Comparison of ENCODE assay signal across 31 cellular contexts in genomic region chr3:131988209-131988608, GRCh38. TPM values are rescaled to one million over a fixed set of nuclear protein-coding genes. Genes with fewer than 3 reads are reported as not detected.
"Had no signal": no experiment of that assay in that cellular context is flagged by ENCODE, and none has a peak within 500 bp of the region (broad histone marks: within the 10 kb centered on the region; RNA-seq: fewer than 3 reads in every experiment).

No MANE protein-coding gene starts in this region.

- FAIRE-seq: islet of Langerhans, kidney had no signal

- H3K36me3 Mint-ChIP-seq: immature natural killer cell, mesothelial cell of epicardium, natural killer cell had no signal

- H3K4me1 Mint-ChIP-seq: immature natural killer cell; mesothelial cell of epicardium; naive B cell; natural killer cell; nephron progenitor cell; stimulated activated naive B cell treated with anti-CD40 and anti-IgM and Interleukin-4, amounts not matched to agents 10 μg/mL and 1 μg/mL and 100 μg/mL, for 72 hours had no signal

- H3K36me3 ChIP-seq: left lung, ovary, right atrium auricular region, right lobe of liver, stomach, thyroid gland, transverse colon, upper lobe of left lung, vagina had no signal

- DNase-seq: hypothalamus; immature natural killer cell; kidney; left colon; left lung; mesendoderm; naive B cell; natural killer cell; nephron progenitor cell; ovary; right lobe of liver; stimulated activated CD4-positive, alpha-beta T cell treated with anti-CD3 and anti-CD28 coated beads, Interleukin-1b, Interleukin-23, amount 100 ng/mL, for 48 hours; stimulated activated CD4-positive, alpha-beta T cell treated with anti-CD3 and anti-CD28 coated beads, Interleukin-2, amount 100 ng/mL, for 48 hours; stimulated activated CD4-positive, alpha-beta T cell treated with anti-CD3 and anti-CD28 coated beads, Interleukin-4, amount 100 ng/mL, for 4 hours; stimulated activated CD8-positive, alpha-beta memory T cell treated with anti-CD3 and anti-CD28 coated beads, Interleukin-4, amount 100 ng/mL, for 48 hours; stimulated activated naive B cell treated with anti-CD40 and anti-IgM and Interleukin-4, amounts not matched to agents 10 μg/mL and 1 μg/mL and 100 μg/mL, for 72 hours; stimulated activated naive CD8-positive, alpha-beta T cell treated with anti-CD3 and anti-CD28 coated beads, Interleukin-15, Interleukin-2, amounts not matched to agents 100 U/mL and 50 U/mL, for 24 hours; stomach; testis; thyroid gland; transverse colon; upper lobe of left lung had no signal

- H3K4me3 Mint-ChIP-seq: immature natural killer cell; mesothelial cell of epicardium; naive B cell; natural killer cell; nephron progenitor cell; stimulated activated naive B cell treated with anti-CD40 and anti-IgM and Interleukin-4, amounts not matched to agents 10 μg/mL and 1 μg/mL and 100 μg/mL, for 72 hours had no signal

- ATAC-seq: left colon; left lung; natural killer cell; right lobe of liver; stimulated activated naive B cell treated with anti-CD40 and anti-IgM and Interleukin-4, amounts not matched to agents 10 μg/mL and 1 μg/mL and 100 μg/mL, for 72 hours; stimulated activated naive CD8-positive, alpha-beta T cell treated with anti-CD3 and anti-CD28 coated beads, Interleukin-15, Interleukin-2, amounts not matched to agents 100 U/mL and 50 U/mL, for 24 hours had no signal

- H3K4me2 ChIP-seq: smooth muscle cell had no signal

- H3K4me3 ChIP-seq: left lung, lung, ovary, right atrium auricular region, right lobe of liver, smooth muscle cell, stomach, testis, thyroid gland, transverse colon, upper lobe of left lung, vagina had no signal

- H3K27ac ChIP-seq: left lung, ovary, right atrium auricular region, right lobe of liver, stomach, testis, thyroid gland, transverse colon, upper lobe of left lung, vagina had no signal

- H3K9me3 ChIP-seq: ovary, right lobe of liver, testis, thyroid gland, transverse colon, vagina had no signal

- H3K27me3 Mint-ChIP-seq: progenitor cell of endocrine pancreas; stimulated activated naive B cell treated with anti-CD40 and anti-IgM and Interleukin-4, amounts not matched to agents 10 μg/mL and 1 μg/mL and 100 μg/mL, for 72 hours had no signal

- H3K27ac Mint-ChIP-seq: immature natural killer cell; mesothelial cell of epicardium; naive B cell; natural killer cell; nephron progenitor cell; progenitor cell of endocrine pancreas; stimulated activated naive B cell treated with anti-CD40 and anti-IgM and Interleukin-4, amounts not matched to agents 10 μg/mL and 1 μg/mL and 100 μg/mL, for 72 hours had no signal

- H3K4me1 ChIP-seq: left lung, right atrium auricular region, right lobe of liver, stomach, testis, thyroid gland, transverse colon, upper lobe of left lung, vagina had no signal

- H3K27me3 ChIP-seq: left lung, ovary, right atrium auricular region, right lobe of liver, stomach, testis, thyroid gland, transverse colon, upper lobe of left lung, vagina had no signal

RNA-seq across cellular contexts. Expression of gene CPNE4, which starts 46.6 kb away (rescaled TPM):
- total RNA-seq: natural killer cell, pulmonary artery endothelial cell, right lobe of liver, skeletal muscle tissue, thyroid gland had no signal
- polyA plus RNA-seq: immature natural killer cell had no signal
